ENCODE assay signal across 9 cellular contexts in the genomic region with DNA sequence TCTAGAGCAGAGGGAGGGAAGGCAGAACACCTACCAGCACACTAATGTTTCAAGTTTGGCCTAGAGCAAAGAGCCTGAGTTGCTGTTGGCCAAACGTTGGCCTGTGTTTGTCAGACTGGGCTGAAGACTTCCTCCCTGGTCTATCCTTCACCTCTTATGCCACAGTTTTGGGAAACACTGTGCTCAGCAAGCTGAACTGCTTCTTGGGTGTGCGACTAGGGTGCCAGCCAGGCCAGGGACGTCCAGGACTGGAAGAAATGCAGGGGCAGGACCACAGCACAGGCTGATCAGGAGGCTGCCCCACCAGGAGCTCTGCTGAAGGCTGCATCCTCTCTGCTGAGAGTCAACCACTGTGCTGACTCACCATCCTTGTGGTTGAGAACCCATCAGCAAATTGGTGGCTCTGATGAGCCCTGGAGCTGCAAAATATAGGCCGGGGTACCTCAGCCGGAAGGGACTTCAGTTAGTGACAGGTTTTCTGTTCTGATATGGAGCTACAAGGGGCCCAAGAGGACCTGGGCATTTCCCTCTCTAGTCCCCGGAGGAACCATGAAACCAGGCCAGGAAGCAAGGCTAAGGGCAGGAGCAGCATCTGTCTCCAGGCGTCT.
A peak's percentile ranks its signal among the peaks of the same experiment; 100 is the strongest.
DNase-seq lines count a peak whose midpoint lies in the region; ATAC-seq and TF ChIP-seq lines count a peak whose summit lies in the region.
"Had no signal": no experiment of that assay in that cellular context is flagged by ENCODE, and none has a peak within 500 bp of the region (broad histone marks: within the 10 kb centered on the region; RNA-seq: fewer than 3 reads in every experiment).

No MANE protein-coding gene starts in this region.

- DNase-seq in activated CD4-positive, alpha-beta T cell treated with anti-CD3 and anti-CD28 coated beads for 48 hours: peak; percentile 79
- DNase-seq in foreskin keratinocyte (no peak), occipital lobe (lab: John Stamatoyannopoulos, UW) (no peak), HuH-7 (ENCODE audit: low spot score) (no peak), HUDEP-2 (lab: John Stamatoyannopoulos, UW; ENCODE audit: unreplicated experiment in 76 of 76) (no peak), COR-L47 (lab: John Stamatoyannopoulos, UW) (no peak)

- TF ChIP-seq POLR2A in GM19099 (IDR thresholded peaks at IDR 0.05; ENCODE audit: extremely low read depth, insufficient read length, low read depth): peak; percentile 27

- peaks cover 1% of the 10 kb centered on the region for H3K27me3 ChIP-seq in foreskin keratinocyte
- H3K27me3 ChIP-seq: SJSA1 had no signal

- no peaks in the 10 kb centered on the region for H3K4me1 ChIP-seq in foreskin keratinocyte
- H3K4me1 ChIP-seq: SJSA1 had no signal

- H3K27ac ChIP-seq in foreskin keratinocyte: no peak overlapping the region
- H3K27ac ChIP-seq: SJSA1 had no signal

- no peak for TF ChIP-seq CTCF in foreskin keratinocyte (conservative IDR thresholded peaks at IDR 0.05)

- ATAC-seq in HG03196 (IDR thresholded peaks at IDR 0.05; ENCODE audit: unreplicated experiment) (peak; percentile 65), foreskin keratinocyte (peak; percentile 63)
